ENCODE assay signal across 1 cellular context in the genomic region with DNA sequence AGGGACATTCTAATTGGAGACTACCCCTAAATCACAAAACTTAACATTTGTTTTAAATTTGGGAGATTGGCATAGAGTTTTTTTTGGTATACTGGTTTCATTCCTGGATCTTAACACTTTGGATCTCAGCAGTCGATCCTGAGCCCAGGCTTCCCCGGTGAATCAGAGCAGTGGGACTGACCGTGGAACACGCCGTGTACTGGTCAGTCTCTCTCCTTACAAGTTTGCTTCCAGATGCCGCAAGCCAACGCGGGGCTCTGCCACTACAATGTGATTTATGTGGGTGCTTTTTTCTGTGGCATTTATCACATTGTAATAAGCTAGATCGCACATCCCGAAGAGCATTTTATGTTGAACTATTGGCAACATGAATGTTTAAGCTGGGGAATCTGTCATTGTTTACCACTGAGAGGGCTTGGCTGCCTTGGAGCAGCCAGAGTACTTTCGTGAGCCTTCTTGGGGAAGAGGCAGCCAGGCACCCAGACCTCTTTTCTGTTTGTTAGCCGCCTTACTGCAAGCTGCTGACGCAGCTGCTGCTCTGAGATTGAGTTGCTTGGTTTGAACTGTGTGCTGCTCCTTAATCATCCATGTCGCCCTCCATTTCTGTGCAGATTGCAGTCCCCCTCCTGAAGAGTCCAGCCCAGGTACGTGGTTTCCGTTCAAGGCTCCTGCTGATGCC.
TF ChIP-seq lines count a peak whose summit lies in the region.

No MANE protein-coding gene starts in this region.

TF ChIP-seq in SK-N-SH treated with all-trans-retinoic acid at 6 μM for 48 hours, 23 proteins besides CTCF, POLR2A, EP300 and RAD21 (continued from another document):
- TF ChIP-seq, protein P1, sequence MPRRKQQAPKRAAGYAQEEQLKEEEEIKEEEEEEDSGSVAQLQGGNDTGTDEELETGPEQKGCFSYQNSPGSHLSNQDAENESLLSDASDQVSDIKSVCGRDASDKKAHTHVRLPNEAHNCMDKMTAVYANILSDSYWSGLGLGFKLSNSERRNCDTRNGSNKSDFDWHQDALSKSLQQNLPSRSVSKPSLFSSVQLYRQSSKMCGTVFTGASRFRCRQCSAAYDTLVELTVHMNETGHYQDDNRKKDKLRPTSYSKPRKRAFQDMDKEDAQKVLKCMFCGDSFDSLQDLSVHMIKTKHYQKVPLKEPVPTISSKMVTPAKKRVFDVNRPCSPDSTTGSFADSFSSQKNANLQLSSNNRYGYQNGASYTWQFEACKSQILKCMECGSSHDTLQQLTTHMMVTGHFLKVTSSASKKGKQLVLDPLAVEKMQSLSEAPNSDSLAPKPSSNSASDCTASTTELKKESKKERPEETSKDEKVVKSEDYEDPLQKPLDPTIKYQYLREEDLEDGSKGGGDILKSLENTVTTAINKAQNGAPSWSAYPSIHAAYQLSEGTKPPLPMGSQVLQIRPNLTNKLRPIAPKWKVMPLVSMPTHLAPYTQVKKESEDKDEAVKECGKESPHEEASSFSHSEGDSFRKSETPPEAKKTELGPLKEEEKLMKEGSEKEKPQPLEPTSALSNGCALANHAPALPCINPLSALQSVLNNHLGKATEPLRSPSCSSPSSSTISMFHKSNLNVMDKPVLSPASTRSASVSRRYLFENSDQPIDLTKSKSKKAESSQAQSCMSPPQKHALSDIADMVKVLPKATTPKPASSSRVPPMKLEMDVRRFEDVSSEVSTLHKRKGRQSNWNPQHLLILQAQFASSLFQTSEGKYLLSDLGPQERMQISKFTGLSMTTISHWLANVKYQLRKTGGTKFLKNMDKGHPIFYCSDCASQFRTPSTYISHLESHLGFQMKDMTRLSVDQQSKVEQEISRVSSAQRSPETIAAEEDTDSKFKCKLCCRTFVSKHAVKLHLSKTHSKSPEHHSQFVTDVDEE (CRISPR knock-in tag; IDR thresholded peaks at IDR 0.05), result no peak
- TF ChIP-seq, protein P2, sequence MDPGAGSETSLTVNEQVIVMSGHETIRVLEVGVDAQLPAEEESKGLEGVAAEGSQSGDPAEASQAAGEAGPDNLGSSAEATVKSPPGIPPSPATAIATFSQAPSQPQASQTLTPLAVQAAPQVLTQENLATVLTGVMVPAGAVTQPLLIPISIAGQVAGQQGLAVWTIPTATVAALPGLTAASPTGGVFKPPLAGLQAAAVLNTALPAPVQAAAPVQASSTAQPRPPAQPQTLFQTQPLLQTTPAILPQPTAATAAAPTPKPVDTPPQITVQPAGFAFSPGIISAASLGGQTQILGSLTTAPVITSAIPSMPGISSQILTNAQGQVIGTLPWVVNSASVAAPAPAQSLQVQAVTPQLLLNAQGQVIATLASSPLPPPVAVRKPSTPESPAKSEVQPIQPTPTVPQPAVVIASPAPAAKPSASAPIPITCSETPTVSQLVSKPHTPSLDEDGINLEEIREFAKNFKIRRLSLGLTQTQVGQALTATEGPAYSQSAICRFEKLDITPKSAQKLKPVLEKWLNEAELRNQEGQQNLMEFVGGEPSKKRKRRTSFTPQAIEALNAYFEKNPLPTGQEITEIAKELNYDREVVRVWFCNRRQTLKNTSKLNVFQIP (CRISPR knock-in tag; IDR thresholded peaks at IDR 0.05; ENCODE audit: borderline replicate concordance, low read depth), result no peak
- TF ChIP-seq, protein P3, sequence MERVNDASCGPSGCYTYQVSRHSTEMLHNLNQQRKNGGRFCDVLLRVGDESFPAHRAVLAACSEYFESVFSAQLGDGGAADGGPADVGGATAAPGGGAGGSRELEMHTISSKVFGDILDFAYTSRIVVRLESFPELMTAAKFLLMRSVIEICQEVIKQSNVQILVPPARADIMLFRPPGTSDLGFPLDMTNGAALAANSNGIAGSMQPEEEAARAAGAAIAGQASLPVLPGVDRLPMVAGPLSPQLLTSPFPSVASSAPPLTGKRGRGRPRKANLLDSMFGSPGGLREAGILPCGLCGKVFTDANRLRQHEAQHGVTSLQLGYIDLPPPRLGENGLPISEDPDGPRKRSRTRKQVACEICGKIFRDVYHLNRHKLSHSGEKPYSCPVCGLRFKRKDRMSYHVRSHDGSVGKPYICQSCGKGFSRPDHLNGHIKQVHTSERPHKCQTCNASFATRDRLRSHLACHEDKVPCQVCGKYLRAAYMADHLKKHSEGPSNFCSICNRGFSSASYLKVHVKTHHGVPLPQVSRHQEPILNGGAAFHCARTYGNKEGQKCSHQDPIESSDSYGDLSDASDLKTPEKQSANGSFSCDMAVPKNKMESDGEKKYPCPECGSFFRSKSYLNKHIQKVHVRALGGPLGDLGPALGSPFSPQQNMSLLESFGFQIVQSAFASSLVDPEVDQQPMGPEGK (CRISPR knock-in tag; IDR thresholded peaks at IDR 0.05; ENCODE audit: borderline replicate concordance), result no peak
- TF ChIP-seq CSDC2 (CRISPR knock-in tag; IDR thresholded peaks at IDR 0.05) (no peak), ARNTL (CRISPR knock-in tag; IDR thresholded peaks at IDR 0.05; ENCODE audit: borderline replicate concordance, low read depth) (no peak), OSR1 (CRISPR knock-in tag; IDR thresholded peaks at IDR 0.05) (no peak), RARB (CRISPR knock-in tag; IDR thresholded peaks at IDR 0.05) (no peak), ESRRG (CRISPR knock-in tag; IDR thresholded peaks at IDR 0.05) (no peak), ZFP30 (CRISPR knock-in tag; IDR thresholded peaks at IDR 0.05) (no peak), ZNF70 (CRISPR knock-in tag; IDR thresholded peaks at IDR 0.05) (no peak), ISL1 (CRISPR knock-in tag; IDR thresholded peaks at IDR 0.05) (no peak)
